In the genomic region with DNA sequence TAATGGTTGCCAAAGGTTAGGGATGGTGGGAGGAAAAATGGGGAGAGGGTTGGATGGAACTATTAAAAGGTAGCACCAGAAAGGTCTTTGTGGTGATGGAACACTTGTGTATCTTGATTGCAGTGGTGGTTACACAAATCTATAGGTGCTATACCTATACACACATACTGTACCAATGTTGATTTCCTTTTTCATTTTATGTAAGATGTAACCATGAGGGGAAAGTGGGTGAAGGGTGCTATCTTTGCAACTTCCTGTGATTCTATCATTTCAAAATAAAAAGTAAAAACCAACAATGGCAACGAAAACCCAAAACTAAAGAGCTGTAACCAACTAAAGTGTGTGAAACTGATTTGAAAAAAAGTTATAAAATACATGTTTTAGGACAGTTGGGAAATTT, we compare ENCODE assay signal across 8 cellular contexts. TPM values are rescaled to one million over a fixed set of nuclear protein-coding genes. Genes with fewer than 3 reads are reported as not detected.
A peak's percentile ranks its signal among the peaks of the same experiment; 100 is the strongest.
DNase-seq lines count a peak whose midpoint lies in the region; ATAC-seq, FAIRE-seq and TF ChIP-seq lines count a peak whose summit lies in the region.

No MANE protein-coding gene starts in this region.

- no peak for FAIRE-seq in small intestine (lab: Jason Lieb, UNC)

- CTCF ChIA-PET in OCI-LY7 (lab: Charles Lee; ENCODE audit: unreplicated experiment) = no interaction called here

- TF ChIP-seq CTCF in OCI-LY7 (conservative IDR thresholded peaks at IDR 0.05; ENCODE audit: low read length) (no peak), chondrocyte (IDR thresholded peaks at IDR 0.05) (no peak), osteoblast (IDR thresholded peaks at IDR 0.05; ENCODE audit: extremely low read depth, low read depth, low read length) (no peak)

- H3K27ac ChIP-seq in OCI-LY7 (ENCODE audit: low read depth, low read length, poor library complexity, severe bottlenecking) (no peak overlapping the region), osteoblast (ENCODE audit: low read depth, low read length) (no peak overlapping the region), small intestine (ENCODE audit: low read depth in 1 of 2, low read length in 1 of 2) (no peak overlapping the region)

- BruUV-seq in OCI-LY7 (replicated peaks; lab: Mats Ljungman, UMichigan) = no TSS peak

- POLR2A ChIA-PET in OCI-LY7 (lab: Charles Lee) = interaction anchor here (1.0 to 1.8 kb wide), 4 partner anchors 8 to 38 kb away, joined by 3 to 8 read pairs (median 4); partner anchors contain the start of gene ZNF197

- DNase-seq in activated CD4-positive, alpha-beta T cell treated with anti-CD3 and anti-CD28 coated beads, Interleukin-2, amount 10 ng/mL, durations not matched to agents 24 days and 14 days = no peak
- DNase-seq in activated CD4-positive, alpha-beta T cell treated with anti-CD3 and anti-CD28 coated beads for 4 hours = no peak
- DNase-seq in OCI-LY7 (ENCODE audit: low spot score) = no peak
- DNase-seq in chondrocyte (ENCODE audit: low spot score) = no peak
- no peak for DNase-seq in osteoblast (ENCODE audit: insufficient read length, low spot score, missing footprints)
- no peak for DNase-seq in small intestine

- ATAC-seq in HG02642 (IDR thresholded peaks at IDR 0.05; ENCODE audit: poor library complexity, unreplicated experiment) (no peak), HG03135 (IDR thresholded peaks at IDR 0.05; ENCODE audit: unreplicated experiment) (no peak)

- H3K27me3 ChIP-seq in osteoblast (ENCODE audit: insufficient read depth, low read length) = no peaks in the 10 kb centered on the region
- no peaks in the 10 kb centered on the region for H3K27me3 ChIP-seq in small intestine (ENCODE audit: control insufficient read depth in 2 of 2, insufficient read depth in 2 of 2, low read length in 2 of 2)

- no peak overlapping the region for H3K27ac Mint-ChIP-seq in activated CD4-positive, alpha-beta T cell treated with anti-CD3 and anti-CD28 coated beads, Interleukin-2, amount 10 ng/mL, durations not matched to agents 24 days and 14 days
- peak overlapping the region; percentile 95 for H3K27ac Mint-ChIP-seq in chondrocyte (ENCODE audit: unreplicated experiment)

- H3K9me3 ChIP-seq in OCI-LY7 (ENCODE audit: low read length) = no peaks in the 10 kb centered on the region
- peaks cover 16% of the 10 kb centered on the region for H3K9me3 ChIP-seq in osteoblast (ENCODE audit: low read depth, low read length)
- peaks cover 2% of the 10 kb centered on the region for H3K9me3 ChIP-seq in small intestine (ENCODE audit: control insufficient read depth, low read depth)

- H3K9me3 Mint-ChIP-seq in activated CD4-positive, alpha-beta T cell treated with anti-CD3 and anti-CD28 coated beads, Interleukin-2, amount 10 ng/mL, durations not matched to agents 24 days and 14 days = peaks cover 25% of the 10 kb centered on the region
- H3K9me3 Mint-ChIP-seq in chondrocyte (ENCODE audit: low read depth) = peaks cover 10% of the 10 kb centered on the region

- H3K9me2 ChIP-seq in OCI-LY7 (ENCODE audit: insufficient read depth, low read length) = no peaks in the 10 kb centered on the region; the same call in 1 of the 2 replicates

- no peaks in the 10 kb centered on the region for H3K27me3 Mint-ChIP-seq in activated CD4-positive, alpha-beta T cell treated with anti-CD3 and anti-CD28 coated beads, Interleukin-2, amount 10 ng/mL, durations not matched to agents 24 days and 14 days
- H3K27me3 Mint-ChIP-seq in chondrocyte (ENCODE audit: low read depth) = no peaks in the 10 kb centered on the region

- intact Hi-C loops in activated CD4-positive, alpha-beta T cell treated with anti-CD3 and anti-CD28 coated beads, Interleukin-2, amount 10 ng/mL, durations not matched to agents 24 days and 14 days (cut with micrococcal nuclease) = loop anchor here (2.0 kb wide), 1 partner anchor 23 kb away; the partner anchor contains the start of gene ZNF197
- intact Hi-C loops in OCI-LY7 (cut with micrococcal nuclease; ENCODE audit: unreplicated experiment) = loop anchor here (2.0 kb wide), 1 partner anchor 23 kb away; the partner anchor contains the start of gene ZNF197

- H3K36me3 Mint-ChIP-seq in activated CD4-positive, alpha-beta T cell treated with anti-CD3 and anti-CD28 coated beads, Interleukin-2, amount 10 ng/mL, durations not matched to agents 24 days and 14 days (ENCODE audit: low read depth) = peaks cover 54% of the 10 kb centered on the region
- H3K36me3 Mint-ChIP-seq in chondrocyte (ENCODE audit: low read depth) = peaks cover 27% of the 10 kb centered on the region

- WGBS in small intestine, 3 donors = 76 to 89% (median 83%) methylated on average over 1 of the region's 1 CpG

- H3K4me1 Mint-ChIP-seq in activated CD4-positive, alpha-beta T cell treated with anti-CD3 and anti-CD28 coated beads, Interleukin-2, amount 10 ng/mL, durations not matched to agents 24 days and 14 days = peaks cover 5% of the 10 kb centered on the region
- peaks cover 21% of the 10 kb centered on the region for H3K4me1 Mint-ChIP-seq in chondrocyte (ENCODE audit: low read depth)

- H4K20me1 ChIP-seq in OCI-LY7 (ENCODE audit: insufficient read depth, low read length) = no peaks in the 10 kb centered on the region
- H4K20me1 ChIP-seq in osteoblast (ENCODE audit: insufficient read depth, low read length) = peaks cover 3% of the 10 kb centered on the region

- H2AFZ ChIP-seq in OCI-LY7 (ENCODE audit: low read length) (peak overlapping the region; percentile 86; the same call in 1 of the 2 replicates), osteoblast (ENCODE audit: low read length) (no peak overlapping the region)

- H3K4me3 ChIP-seq in OCI-LY7 (ENCODE audit: low read depth, low read length, poor library complexity, severe bottlenecking) = peak overlapping the region; percentile 89
- peak overlapping the region; percentile 97 for H3K4me3 ChIP-seq in osteoblast (ENCODE audit: insufficient read depth, low read length)
- H3K4me3 ChIP-seq in small intestine (ENCODE audit: low read depth in 1 of 2, low read length in 2 of 2) = no peak overlapping the region

- H3K4me2 ChIP-seq in OCI-LY7 (ENCODE audit: low read length) = peak overlapping the region; percentile 68
- peak overlapping the region; percentile 93 for H3K4me2 ChIP-seq in osteoblast (ENCODE audit: insufficient read depth, low read length)

- H3K79me2 ChIP-seq in OCI-LY7 (ENCODE audit: insufficient read depth, low read depth, low read length) (peaks cover 11% of the 10 kb centered on the region; the same call in 1 of the 2 replicates), osteoblast (ENCODE audit: insufficient read depth, low read length) (peaks cover 20% of the 10 kb centered on the region)

- H3K4me3 Mint-ChIP-seq in activated CD4-positive, alpha-beta T cell treated with anti-CD3 and anti-CD28 coated beads, Interleukin-2, amount 10 ng/mL, durations not matched to agents 24 days and 14 days = peak overlapping the region; percentile 85
- peak overlapping the region; percentile 88 for H3K4me3 Mint-ChIP-seq in chondrocyte (ENCODE audit: unreplicated experiment)

- H3K36me3 ChIP-seq in OCI-LY7 (ENCODE audit: insufficient read depth, low read length) = peaks cover 32% of the 10 kb centered on the region
- H3K36me3 ChIP-seq in osteoblast (ENCODE audit: insufficient read depth, low read length) = peaks cover 26% of the 10 kb centered on the region
- peaks cover 3 to 10% of the 10 kb centered on the region in 2 donors for H3K36me3 ChIP-seq in small intestine (ENCODE audit: control insufficient read depth in 2 of 2, insufficient read depth in 2 of 2, low read length in 2 of 2)

- H3K4me1 ChIP-seq in OCI-LY7 (ENCODE audit: insufficient read depth, low read length, poor library complexity, severe bottlenecking) = peaks cover 23% of the 10 kb centered on the region
- peaks cover 8% of the 10 kb centered on the region for H3K4me1 ChIP-seq in osteoblast (ENCODE audit: insufficient read depth, low read length)
- no peaks in the 10 kb centered on the region for H3K4me1 ChIP-seq in small intestine (ENCODE audit: control insufficient read depth in 2 of 2, insufficient read depth in 1 of 2, low read depth in 1 of 2, low read length in 1 of 2)

RNA-seq across cellular contexts. Expression of gene ZNF35, which starts 0.8 kb away (rescaled TPM):
- 4.7 and 4.8 TPM in 2 replicates for total RNA-seq in activated CD4-positive, alpha-beta T cell treated with anti-CD3 and anti-CD28 coated beads, Interleukin-2, amount 10 ng/mL, durations not matched to agents 24 days and 14 days
- 9.0 and 11.9 TPM in 2 replicates for total RNA-seq in OCI-LY7 (2014; rRNA removed; shearing (Covaris generic))
- total RNA-seq in OCI-LY7 (2022) = 8.6 and 9.5 TPM in 2 replicates
- 10.5 to 15.3 TPM (median 14.8 TPM) in 3 replicates for total RNA-seq in chondrocyte
- 14.7 and 16.3 TPM in 2 replicates for total RNA-seq in osteoblast
- polyA plus RNA-seq in small intestine = 1 to 10 TPM; 3.1 to 7.8 (median 4.0) TPM

RNA-seq across cellular contexts. Expression of gene ZNF197, which starts 22.9 kb away (rescaled TPM):
- total RNA-seq in activated CD4-positive, alpha-beta T cell treated with anti-CD3 and anti-CD28 coated beads, Interleukin-2, amount 10 ng/mL, durations not matched to agents 24 days and 14 days = 10.5 and 10.7 TPM in 2 replicates
- 2.8 and 4.4 TPM in 2 replicates for total RNA-seq in OCI-LY7 (2014; rRNA removed; shearing (Covaris generic))
- 4.8 and 6.4 TPM in 2 replicates for total RNA-seq in OCI-LY7 (2022)
- 15.9 to 20.2 TPM (median 16.6 TPM) in 3 replicates for total RNA-seq in chondrocyte
- total RNA-seq in osteoblast = 17.7 and 18.6 TPM in 2 replicates
- 1 to 10 TPM; 5.7 to 8.7 (median 6.6) TPM for polyA plus RNA-seq in small intestine

Comparison
In these comparisons a context has a peak if more than half of its experiments do, and no peak if none do; other contexts are left out.
1. H3K4me3 ChIP-seq: peak in OCI-LY7 (single experiment) and osteoblast (single experiment); none in small intestine (0 of 2).